ENCODE assay signal across 8 cellular contexts in genomic region chr14:92039720-92040430, GRCh38. TPM values are rescaled to one million over a fixed set of nuclear protein-coding genes. Genes with fewer than 3 reads are reported as not detected.
DNase-seq lines count a peak whose midpoint lies in the region; ATAC-seq and TF ChIP-seq lines count a peak whose summit lies in the region.

TSS of gene TRIP11 (minus strand) at chr14:92040059. CDS start at chr14:92039685, 374 bp downstream.

- peaks cover 42% of the 10 kb centered on the region for H3K4me1 Mint-ChIP-seq in chondrocyte (ENCODE audit: low read depth)

- peak within 1 kb of the TSS; percentile 98 for H3K4me3 Mint-ChIP-seq in chondrocyte (ENCODE audit: unreplicated experiment)

- TF ChIP-seq CTCF in chondrocyte (IDR thresholded peaks at IDR 0.05): no peak

- DNase-seq in AG20443 (ENCODE audit: low spot score): peak; percentile 97
- DNase-seq in NCI-H460 (ENCODE audit: extremely low read depth, low read depth): peak; percentile 88
- peak; percentile 88 to 90 for DNase-seq in activated CD4-positive, alpha-beta T cell treated with anti-CD3 and anti-CD28 coated beads for 24 hours (ENCODE audit: low read depth in 2 of 2)
- peak; percentile 98 for DNase-seq in chondrocyte (ENCODE audit: low spot score)
- DNase-seq in kidney glomerular epithelial cell (lab: John Stamatoyannopoulos, UW): peak; percentile 84
- peak; percentile 79 to 86 for DNase-seq in stimulated activated CD4-positive, alpha-beta T cell treated with anti-CD3 and anti-CD28 coated beads, Interleukin-1b, Interleukin-23, amount 100 ng/mL, for 1 hour (ENCODE audit: low read depth in 2 of 2)

- peak within 1 kb of the TSS; percentile 100 for H3K27ac Mint-ChIP-seq in chondrocyte (ENCODE audit: unreplicated experiment)

- peaks cover 2% of the 10 kb centered on the region for H3K36me3 Mint-ChIP-seq in chondrocyte (ENCODE audit: low read depth)

- ATAC-seq in GM19043 (IDR thresholded peaks at IDR 0.05; ENCODE audit: low read depth, unreplicated experiment) (peak; percentile 94), HG03378 (IDR thresholded peaks at IDR 0.05; ENCODE audit: unreplicated experiment) (peak; percentile 91)

- no peaks in the 10 kb centered on the region for H3K9me3 Mint-ChIP-seq in chondrocyte (ENCODE audit: low read depth)

- no peaks in the 10 kb centered on the region for H3K27me3 Mint-ChIP-seq in chondrocyte (ENCODE audit: low read depth)

RNA-seq across cellular contexts. Expression of gene TRIP11, which starts in this region (rescaled TPM):
- 28.9 and 33.7 TPM in 2 replicates for total RNA-seq in NCI-H460 (2014; rRNA removed; shearing (Covaris generic))
- polyA plus RNA-seq in NCI-H460 (2014; cell fraction: nucleus; rRNA removed): 5.6 and 14.1 TPM in 2 replicates
- total RNA-seq in chondrocyte: 90.5 to 104 TPM (median 92.7 TPM) in 3 replicates

Comparison
In these comparisons a context has a peak if more than half of its experiments do, and no peak if none do; other contexts are left out.
1. Peak in every context shown above with its lines: DNase-seq and ATAC-seq.